Comparison of ENCODE assay signal across 12 cellular contexts in the genomic region with DNA sequence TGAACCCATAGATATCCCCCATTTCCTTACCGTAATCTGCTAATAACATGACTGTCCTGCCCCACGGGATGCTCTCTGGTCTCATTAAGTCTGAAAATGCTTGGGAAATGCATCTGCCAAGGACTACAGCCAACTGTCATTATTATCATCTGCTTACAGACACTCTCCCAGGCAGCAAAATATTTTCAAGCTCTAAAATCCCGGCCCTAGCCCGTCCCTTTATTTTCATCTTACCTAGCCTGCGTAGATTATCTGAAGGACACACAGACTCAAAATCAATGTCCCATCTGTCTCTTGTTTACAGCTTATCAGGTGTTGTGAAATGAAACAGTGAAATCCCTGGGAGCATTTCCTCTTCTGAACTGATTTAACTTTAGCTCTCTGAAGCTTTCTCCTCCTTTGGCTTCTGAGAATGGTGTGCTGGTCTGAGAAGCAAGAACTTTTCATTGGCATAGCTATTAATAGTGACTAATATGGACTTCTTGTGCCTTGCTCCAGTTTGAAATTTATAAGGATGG.
DNase-seq lines count a peak whose midpoint lies in the region; ATAC-seq, FAIRE-seq and TF ChIP-seq lines count a peak whose summit lies in the region.
"Had no signal": no experiment of that assay in that cellular context is flagged by ENCODE, and none has a peak within 500 bp of the region (broad histone marks: within the 10 kb centered on the region; RNA-seq: fewer than 3 reads in every experiment).

No MANE protein-coding gene starts in this region.

- H2BK15ac ChIP-seq in mesenchymal stem cell (ENCODE audit: low read depth, poor library complexity, severe bottlenecking): no peak overlapping the region

- peaks cover 13% of the 10 kb centered on the region for H3K4me1 Mint-ChIP-seq in endothelial cell (ENCODE audit: unreplicated experiment)
- H3K4me1 Mint-ChIP-seq in activated T-helper 17 cell treated with anti-CD3 and anti-CD28 coated beads, Interleukin-2, amount 50 U/mL, for 72 hours: no peaks in the 10 kb centered on the region

- peaks cover 4% of the 10 kb centered on the region for H3K36me3 Mint-ChIP-seq in endothelial cell (ENCODE audit: low read depth, unreplicated experiment)
- H3K36me3 Mint-ChIP-seq in activated T-helper 17 cell treated with anti-CD3 and anti-CD28 coated beads, Interleukin-2, amount 50 U/mL, for 72 hours (ENCODE audit: low read depth): no peaks in the 10 kb centered on the region

- H3K27ac ChIP-seq in mesenchymal stem cell (ENCODE audit: low read length, poor library complexity, severe bottlenecking) (no peak overlapping the region), suprapubic skin (peak overlapping the region; percentile 72)

- no peak overlapping the region for H3K4me2 ChIP-seq in mesenchymal stem cell (ENCODE audit: low read length, poor library complexity, severe bottlenecking)

- no peak overlapping the region for H3K4ac ChIP-seq in mesenchymal stem cell (ENCODE audit: low read depth in 1 of 2, low read length in 2 of 2)

- peak overlapping the region; percentile 22 for H3K27ac Mint-ChIP-seq in endothelial cell (ENCODE audit: unreplicated experiment)
- no peak overlapping the region for H3K27ac Mint-ChIP-seq in activated T-helper 17 cell treated with anti-CD3 and anti-CD28 coated beads, Interleukin-2, amount 50 U/mL, for 72 hours
- H3K27ac Mint-ChIP-seq: activated T-cell treated with anti-CD3 and anti-CD28 coated beads, Interleukin-2, amount 50 U/mL, for 24 hours had no signal

- no peak overlapping the region for H2AK5ac ChIP-seq in mesenchymal stem cell (ENCODE audit: low read length, severe bottlenecking)

- no peak for TF ChIP-seq POLR2A in suprapubic skin (IDR thresholded peaks at IDR 0.05)
- no peak for TF ChIP-seq POLR2A in H54 (IDR thresholded peaks at IDR 0.05; ENCODE audit: low read depth, low read length)

- no peak overlapping the region for H2BK5ac ChIP-seq in mesenchymal stem cell (ENCODE audit: low read depth, low read length, poor library complexity, severe bottlenecking)

- no peak overlapping the region for H4K91ac ChIP-seq in mesenchymal stem cell (ENCODE audit: low read length)

- peak overlapping the region in 1 of 2 experiments; percentile 13 for H3K18ac ChIP-seq in mesenchymal stem cell (ENCODE audit: low read depth in 1 of 2, low read length in 2 of 2)

- H3K27me3 ChIP-seq in mesenchymal stem cell (ENCODE audit: control insufficient read depth in 1 of 2, insufficient read depth in 1 of 2, low read length in 2 of 2) (peaks cover 0 to 9% of the 10 kb centered on the region in 2 experiments), suprapubic skin (no peaks in the 10 kb centered on the region)
- H3K27me3 ChIP-seq: ovary, stomach had no signal

- H3K4me1 ChIP-seq in mesenchymal stem cell (ENCODE audit: control insufficient read depth, insufficient read depth, low read depth, low read length): no peaks in the 10 kb centered on the region
- H3K4me1 ChIP-seq in suprapubic skin: peaks cover 19% of the 10 kb centered on the region
- H3K4me1 ChIP-seq: stomach had no signal

- H3K9me3 ChIP-seq in mesenchymal stem cell (ENCODE audit: control insufficient read depth, low read length) (no peaks in the 10 kb centered on the region), suprapubic skin (no peaks in the 10 kb centered on the region)
- H3K9me3 ChIP-seq: ovary, stomach had no signal

- no peak for FAIRE-seq in H54 (lab: Jason Lieb, UNC)
- FAIRE-seq: islet of Langerhans had no signal

- peak overlapping the region; percentile 85 for H3K9ac ChIP-seq in mesenchymal stem cell (ENCODE audit: low read length)

- no peak overlapping the region for H3K4me3 Mint-ChIP-seq in endothelial cell (ENCODE audit: unreplicated experiment)
- no peak overlapping the region for H3K4me3 Mint-ChIP-seq in activated T-helper 17 cell treated with anti-CD3 and anti-CD28 coated beads, Interleukin-2, amount 50 U/mL, for 72 hours
- H3K4me3 Mint-ChIP-seq: activated T-cell treated with anti-CD3 and anti-CD28 coated beads, Interleukin-2, amount 50 U/mL, for 24 hours had no signal

- no peaks in the 10 kb centered on the region for H3K79me1 ChIP-seq in mesenchymal stem cell (replicated peaks; ENCODE audit: low read length, poor library complexity, severe bottlenecking)

- no peak overlapping the region for H2BK120ac ChIP-seq in mesenchymal stem cell (ENCODE audit: low read depth, low read length)

- no peak overlapping the region for H4K8ac ChIP-seq in mesenchymal stem cell (ENCODE audit: low read length)

- no peak overlapping the region for H3K14ac ChIP-seq in mesenchymal stem cell (ENCODE audit: low read length in 2 of 2)

- ATAC-seq in HG03280 (IDR thresholded peaks at IDR 0.05; ENCODE audit: unreplicated experiment) (no peak), GM19463 (IDR thresholded peaks at IDR 0.05; ENCODE audit: unreplicated experiment) (no peak)
- no peak for ATAC-seq in activated T-helper 17 cell treated with anti-CD3 and anti-CD28 coated beads, Interleukin-2, amount 50 U/mL, for 72 hours (replicated peaks)

- H3K36me3 ChIP-seq in mesenchymal stem cell (ENCODE audit: control insufficient read depth in 1 of 2, insufficient read depth in 2 of 2, low read depth in 1 of 2, low read length in 2 of 2) (no peaks in the 10 kb centered on the region), suprapubic skin (no peaks in the 10 kb centered on the region)
- H3K36me3 ChIP-seq: ovary, stomach had no signal

- DNase-seq in NCI-H524 (lab: John Stamatoyannopoulos, UW) (peak; percentile 89), endothelial cell (ENCODE audit: low spot score) (no peak), mesenchymal stem cell (peak; percentile 67), suprapubic skin (ENCODE audit: low spot score in 2 of 2) (no peak), H54 (ENCODE audit: insufficient read length, low spot score) (no peak)
- DNase-seq: activated T-cell treated with anti-CD3 and anti-CD28 coated beads, Interleukin-2, amount 50 U/mL, for 24 hours; stomach had no signal

- H3K4me3 ChIP-seq in mesenchymal stem cell (ENCODE audit: insufficient read depth in 1 of 2, low read depth in 1 of 2, low read length in 2 of 2) (peak overlapping the region in 1 of 2 experiments; percentile 6), suprapubic skin (no peak overlapping the region)
- H3K4me3 ChIP-seq: ovary, stomach had no signal

- 71% methylated on average over 5 of the region's 5 CpGs for WGBS in mesenchymal stem cell
- WGBS in suprapubic skin: 37% methylated on average over 5 of the region's 5 CpGs

- H3K27me3 Mint-ChIP-seq in endothelial cell (ENCODE audit: unreplicated experiment): peaks cover 6% of the 10 kb centered on the region
- H3K27me3 Mint-ChIP-seq in activated T-helper 17 cell treated with anti-CD3 and anti-CD28 coated beads, Interleukin-2, amount 50 U/mL, for 72 hours: peaks cover 18% of the 10 kb centered on the region

- TF ChIP-seq EP300 in suprapubic skin (IDR thresholded peaks at IDR 0.05): no peak

- H2BK12ac ChIP-seq in mesenchymal stem cell (ENCODE audit: low read length in 2 of 2): peak overlapping the region in 1 of 2 experiments; percentile 49

- H3K9me3 Mint-ChIP-seq in endothelial cell (ENCODE audit: unreplicated experiment): no peaks in the 10 kb centered on the region
- H3K9me3 Mint-ChIP-seq in activated T-helper 17 cell treated with anti-CD3 and anti-CD28 coated beads, Interleukin-2, amount 50 U/mL, for 72 hours: no peaks in the 10 kb centered on the region
- H3K9me3 Mint-ChIP-seq: activated T-cell treated with anti-CD3 and anti-CD28 coated beads, Interleukin-2, amount 50 U/mL, for 24 hours had no signal

- TF ChIP-seq CTCF in endothelial cell (IDR thresholded peaks at IDR 0.05; ENCODE audit: unreplicated experiment) (no peak), suprapubic skin (IDR thresholded peaks at IDR 0.05) (no peak)

- H3K23ac ChIP-seq in mesenchymal stem cell (ENCODE audit: low read length in 2 of 2): no peak overlapping the region

- no peak overlapping the region for H2AFZ ChIP-seq in mesenchymal stem cell (ENCODE audit: low read depth, low read length)

Comparison
In these comparisons a context has a peak if more than half of its experiments do, and no peak if none do; other contexts are left out.
1. DNase-seq: peak in NCI-H524 (2 of 2) and mesenchymal stem cell (single experiment); none in endothelial cell (single experiment), suprapubic skin (0 of 2) and H54 (single experiment).